ENCODE assay signal across 1 cellular context in genomic region chr4:164945146-164945545, GRCh38.
TF ChIP-seq lines count a peak whose summit lies in the region.

No MANE protein-coding gene starts in this region.

TF ChIP-seq in H1, 55 proteins besides CTCF, POLR2A, EP300 and RAD21:
- TF ChIP-seq TBP (IDR thresholded peaks at IDR 0.05; ENCODE audit: low read depth, low read length) (no peak), SP2 (IDR thresholded peaks at IDR 0.05; ENCODE audit: low read length) (no peak), SP4 (IDR thresholded peaks at IDR 0.05; ENCODE audit: low read length) (no peak), KDM5A (IDR thresholded peaks at IDR 0.05; ENCODE audit: low read length) (no peak), SUZ12 (IDR thresholded peaks at IDR 0.05; ENCODE audit: low read length) (no peak), GTF2F1 (IDR thresholded peaks at IDR 0.05; ENCODE audit: borderline replicate concordance, low read depth, low read length) (no peak), MAFK (IDR thresholded peaks at IDR 0.05; ENCODE audit: low read depth, low read length) (no peak), RNF2 (IDR thresholded peaks at IDR 0.05; ENCODE audit: borderline replicate concordance, low read depth, low read length, missing control alignments, poor library complexity, severe bottlenecking) (no peak), TAF7 (optimal IDR thresholded peaks at IDR 0.05; ENCODE audit: borderline replicate concordance, low read depth, low read length) (no peak), POLR2AphosphoS5 (IDR thresholded peaks at IDR 0.05; ENCODE audit: low read depth, low read length) (no peak), PHF8 (conservative IDR thresholded peaks at IDR 0.05; ENCODE audit: low read depth, low read length) (no peak), BRCA1 (IDR thresholded peaks at IDR 0.05; ENCODE audit: low read depth, low read length) (no peak), BACH1 (IDR thresholded peaks at IDR 0.05; ENCODE audit: low read length) (no peak), CBX8 (IDR thresholded peaks at IDR 0.05; ENCODE audit: borderline replicate concordance, low read depth, low read length) (no peak)
- TF ChIP-seq, protein P1, sequence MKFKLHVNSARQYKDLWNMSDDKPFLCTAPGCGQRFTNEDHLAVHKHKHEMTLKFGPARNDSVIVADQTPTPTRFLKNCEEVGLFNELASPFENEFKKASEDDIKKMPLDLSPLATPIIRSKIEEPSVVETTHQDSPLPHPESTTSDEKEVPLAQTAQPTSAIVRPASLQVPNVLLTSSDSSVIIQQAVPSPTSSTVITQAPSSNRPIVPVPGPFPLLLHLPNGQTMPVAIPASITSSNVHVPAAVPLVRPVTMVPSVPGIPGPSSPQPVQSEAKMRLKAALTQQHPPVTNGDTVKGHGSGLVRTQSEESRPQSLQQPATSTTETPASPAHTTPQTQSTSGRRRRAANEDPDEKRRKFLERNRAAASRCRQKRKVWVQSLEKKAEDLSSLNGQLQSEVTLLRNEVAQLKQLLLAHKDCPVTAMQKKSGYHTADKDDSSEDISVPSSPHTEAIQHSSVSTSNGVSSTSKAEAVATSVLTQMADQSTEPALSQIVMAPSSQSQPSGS (IDR thresholded peaks at IDR 0.05; ENCODE audit: low read length), result no peak
- TF ChIP-seq, protein P2, sequence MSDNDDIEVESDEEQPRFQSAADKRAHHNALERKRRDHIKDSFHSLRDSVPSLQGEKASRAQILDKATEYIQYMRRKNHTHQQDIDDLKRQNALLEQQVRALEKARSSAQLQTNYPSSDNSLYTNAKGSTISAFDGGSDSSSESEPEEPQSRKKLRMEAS (IDR thresholded peaks at IDR 0.05), result no peak
- TF ChIP-seq, protein P3, sequence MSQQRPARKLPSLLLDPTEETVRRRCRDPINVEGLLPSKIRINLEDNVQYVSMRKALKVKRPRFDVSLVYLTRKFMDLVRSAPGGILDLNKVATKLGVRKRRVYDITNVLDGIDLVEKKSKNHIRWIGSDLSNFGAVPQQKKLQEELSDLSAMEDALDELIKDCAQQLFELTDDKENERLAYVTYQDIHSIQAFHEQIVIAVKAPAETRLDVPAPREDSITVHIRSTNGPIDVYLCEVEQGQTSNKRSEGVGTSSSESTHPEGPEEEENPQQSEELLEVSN (IDR thresholded peaks at IDR 0.05), result no peak
